ENCODE assay signal across 11 cellular contexts in genomic region chr10:90856261-90856660, GRCh38. TPM values are rescaled to one million over a fixed set of nuclear protein-coding genes. Genes with fewer than 3 reads are reported as not detected.
DNase-seq lines count a peak whose midpoint lies in the region; ATAC-seq and TF ChIP-seq lines count a peak whose summit lies in the region.
"Had no signal": no experiment of that assay in that cellular context is flagged by ENCODE, and none has a peak within 500 bp of the region (broad histone marks: within the 10 kb centered on the region; RNA-seq: fewer than 3 reads in every experiment).

No MANE protein-coding gene starts in this region.

- H3K4me3 ChIP-seq in CD8-positive, alpha-beta T cell (ENCODE audit: low read depth, low read length): no peak overlapping the region
- H3K4me3 ChIP-seq in HUES6 (ENCODE audit: low read depth, low read length): peak overlapping the region; percentile 97
- H3K4me3 ChIP-seq: SJCRH30 had no signal

- H3K36me3 ChIP-seq in CD8-positive, alpha-beta T cell (ENCODE audit: insufficient read depth, low read length): no peaks in the 10 kb centered on the region
- H3K36me3 ChIP-seq in HUES6 (ENCODE audit: control insufficient read depth, insufficient read depth, low read length): no peaks in the 10 kb centered on the region; the same call in 1 of the 2 replicates
- H3K36me3 ChIP-seq: gastroesophageal sphincter, SJCRH30 had no signal

- POLR2A ChIA-PET in CD8-positive, alpha-beta T cell (lab: Charles Lee): no interaction called here

- no peak for TF ChIP-seq POLR2A in GM18505 (IDR thresholded peaks at IDR 0.05; ENCODE audit: borderline replicate concordance, extremely low read depth, insufficient read depth, insufficient read length)

- no peak for ATAC-seq in CD8-positive, alpha-beta T cell
- ATAC-seq in central memory CD8-positive, alpha-beta T cell (replicated peaks; ENCODE audit: extremely low read depth, poor library complexity, severe bottlenecking): no peak
- ATAC-seq in GM18505 (IDR thresholded peaks at IDR 0.05; ENCODE audit: unreplicated experiment): no peak
- ATAC-seq in HG02623 (IDR thresholded peaks at IDR 0.05; ENCODE audit: unreplicated experiment): no peak
- no peak for ATAC-seq in activated CD4-positive, CD25-positive, alpha-beta regulatory T cell treated with anti-CD3 and anti-CD28 coated beads, Interleukin-2, amount 50 U/mL, for 24 hours
- ATAC-seq: gastroesophageal sphincter had no signal

- H3K27me3 Mint-ChIP-seq in CD8-positive, alpha-beta T cell (ENCODE audit: low read depth): peaks cover 55% of the 10 kb centered on the region
- H3K27me3 Mint-ChIP-seq in central memory CD8-positive, alpha-beta T cell: peaks cover 86% of the 10 kb centered on the region

- H3K36me3 Mint-ChIP-seq in CD8-positive, alpha-beta T cell: no peaks in the 10 kb centered on the region
- peaks cover 9% of the 10 kb centered on the region for H3K36me3 Mint-ChIP-seq in central memory CD8-positive, alpha-beta T cell (ENCODE audit: insufficient read depth)

- H3K9me3 ChIP-seq in CD8-positive, alpha-beta T cell (ENCODE audit: low read length): no peaks in the 10 kb centered on the region
- H3K9me3 ChIP-seq in HUES6 (ENCODE audit: control insufficient read depth, insufficient read depth, low read depth, low read length): peaks cover 15% of the 10 kb centered on the region; the same call in 1 of the 2 replicates
- H3K9me3 ChIP-seq: SJCRH30 had no signal

- no peak for DNase-seq in CD8-positive, alpha-beta T cell
- DNase-seq in central memory CD8-positive, alpha-beta T cell (ENCODE audit: low spot score in 2 of 2): no peak
- DNase-seq in myocyte (ENCODE audit: low read depth) (peak; percentile 39), T-helper 9 cell (no peak)
- DNase-seq: activated CD4-positive, alpha-beta T cell treated with anti-CD3 and anti-CD28 coated beads, Interleukin-2, amount 50 U/mL, for 1 hour; SJCRH30 had no signal

- H3K4me1 Mint-ChIP-seq in CD8-positive, alpha-beta T cell (ENCODE audit: low read depth): peaks cover 8% of the 10 kb centered on the region
- H3K4me1 Mint-ChIP-seq in central memory CD8-positive, alpha-beta T cell: peaks cover 10% of the 10 kb centered on the region

- H3K9me3 Mint-ChIP-seq in CD8-positive, alpha-beta T cell: peaks cover 3% of the 10 kb centered on the region
- no peaks in the 10 kb centered on the region for H3K9me3 Mint-ChIP-seq in central memory CD8-positive, alpha-beta T cell

- CTCF ChIA-PET in CD8-positive, alpha-beta T cell (lab: Charles Lee): interaction anchor here (2.2 kb wide), 1 partner anchor 9 kb away, joined by 12 read pairs; no protein-coding TSS in a partner anchor

- peak overlapping the region; percentile 4 for H3K9ac ChIP-seq in HUES6 (ENCODE audit: low read length)

- no peak overlapping the region for H3K27ac ChIP-seq in CD8-positive, alpha-beta T cell (ENCODE audit: low read depth, low read length)
- H3K27ac ChIP-seq in HUES6 (ENCODE audit: low read depth, low read length): no peak overlapping the region
- H3K27ac ChIP-seq: gastroesophageal sphincter, SJCRH30 had no signal

- TF ChIP-seq CTCF in CD8-positive, alpha-beta T cell (IDR thresholded peaks at IDR 0.05): no peak

- no peak overlapping the region for H3K27ac Mint-ChIP-seq in CD8-positive, alpha-beta T cell
- no peak overlapping the region for H3K27ac Mint-ChIP-seq in central memory CD8-positive, alpha-beta T cell (ENCODE audit: low read depth)

- intact Hi-C loops in CD8-positive, alpha-beta T cell (cut with DNase I, micrococcal nuclease): loop anchor here in 1 of 2 experiments (10.0 kb wide), 1 partner anchor 1441 kb away; the partner anchor contains the start of gene IFIT5

- H3K4me1 ChIP-seq in CD8-positive, alpha-beta T cell (ENCODE audit: insufficient read depth, low read length): peaks cover 9% of the 10 kb centered on the region
- no peaks in the 10 kb centered on the region for H3K4me1 ChIP-seq in HUES6 (ENCODE audit: control insufficient read depth, insufficient read depth, low read length)
- H3K4me1 ChIP-seq: SJCRH30 had no signal

- peak overlapping the region; percentile 49 for H3K4me3 Mint-ChIP-seq in CD8-positive, alpha-beta T cell
- peak overlapping the region; percentile 82 for H3K4me3 Mint-ChIP-seq in central memory CD8-positive, alpha-beta T cell

- H3K27me3 ChIP-seq in CD8-positive, alpha-beta T cell (ENCODE audit: insufficient read depth, low read length): peaks cover 25% of the 10 kb centered on the region
- H3K27me3 ChIP-seq in HUES6 (ENCODE audit: control insufficient read depth, insufficient read depth, low read length): peaks cover 48% of the 10 kb centered on the region
- H3K27me3 ChIP-seq: SJCRH30 had no signal

RNA-seq across cellular contexts. Expression of gene HTR7, which starts 1.6 kb away (rescaled TPM):
- not detected for total RNA-seq in CD8-positive, alpha-beta T cell
- 4.2 and 18.2 TPM in 2 replicates for total RNA-seq in myocyte
- 0.42 TPM for polyA plus RNA-seq in myocyte (2012)

RNA-seq across cellular contexts. Expression of gene RPP30, which starts 15.5 kb away (rescaled TPM):
- 10 to 100 TPM; 29.7 TPM for total RNA-seq in CD8-positive, alpha-beta T cell
- total RNA-seq in myocyte: 30.9 and 44.1 TPM in 2 replicates
- 28.6 TPM for polyA plus RNA-seq in myocyte (2012)
